14 cellular contexts compared by ENCODE assay signal in genomic region chr11:29634248-29634647, GRCh38.
DNase-seq lines count a peak whose midpoint lies in the region; ATAC-seq and TF ChIP-seq lines count a peak whose summit lies in the region.
"Had no signal": no experiment of that assay in that cellular context is flagged by ENCODE, and none has a peak within 500 bp of the region (broad histone marks: within the 10 kb centered on the region; RNA-seq: fewer than 3 reads in every experiment).

No MANE protein-coding gene starts in this region.

- H3K4me3 Mint-ChIP-seq in naive thymus-derived CD8-positive, alpha-beta T cell, result no peak overlapping the region
- H3K4me3 Mint-ChIP-seq: activated B cell treated with CpG ODN at 0.5 μM for 24 hours; activated naive CD8-positive, alpha-beta T cell; CD4-positive, alpha-beta T cell; stimulated activated naive CD8-positive, alpha-beta T cell treated with anti-CD3 and anti-CD28 coated beads, Interleukin-15, Interleukin-2, amounts not matched to agents 100 ng/mL and 50 ng/mL, for 24 hours had no signal

- in situ Hi-C loops in KBM-7 (cut with MboI; ENCODE audit: low pct_unique_long_range_greater_than_20kb, low sequenced_read_pairs) (no loop called here), mammary epithelial cell (cut with MboI; ENCODE audit: low sequenced_read_pairs in 2 of 2) (no loop called here)

- H3K9me3 ChIP-seq in mammary epithelial cell (replicated peaks; ENCODE audit: insufficient read depth, low read length) (no peaks in the 10 kb centered on the region), mucosa of descending colon (peaks cover 29% of the 10 kb centered on the region)

- peaks cover 0 to 26% (median 9%) of the 10 kb centered on the region in 9 donors for H3K9me3 Mint-ChIP-seq in naive thymus-derived CD8-positive, alpha-beta T cell
- H3K9me3 Mint-ChIP-seq: activated B cell treated with CpG ODN at 0.5 μM for 24 hours; stimulated activated naive CD8-positive, alpha-beta T cell treated with anti-CD3 and anti-CD28 coated beads, Interleukin-15, Interleukin-2, amounts not matched to agents 100 ng/mL and 50 ng/mL, for 24 hours had no signal

- H3K27me3 ChIP-seq in mammary epithelial cell (ENCODE audit: insufficient read depth, low read length), result no peaks in the 10 kb centered on the region
- no peaks in the 10 kb centered on the region for H3K27me3 ChIP-seq in kidney epithelial cell (ENCODE audit: control insufficient read depth, insufficient read depth, low read length)

- intact Hi-C loops in mammary epithelial cell (cut with micrococcal nuclease) (loop anchor here (1.0 to 5.0 kb wide), 2 partner anchors 107 to 186 kb away; no protein-coding TSS in a partner anchor), mucosa of descending colon (cut with DNase I, micrococcal nuclease) (no loop called here)

- H3K27ac ChIP-seq in mammary epithelial cell (ENCODE audit: insufficient read depth, low read depth, low read length), result no peak overlapping the region

- H3K27me3 Mint-ChIP-seq in naive thymus-derived CD8-positive, alpha-beta T cell, result peaks cover 0 to 3% (median 0%) of the 10 kb centered on the region in 5 donors
- H3K27me3 Mint-ChIP-seq: activated B cell treated with CpG ODN at 0.5 μM for 24 hours; activated naive CD8-positive, alpha-beta T cell; CD4-positive, alpha-beta T cell; stimulated activated naive CD8-positive, alpha-beta T cell treated with anti-CD3 and anti-CD28 coated beads, Interleukin-15, Interleukin-2, amounts not matched to agents 100 ng/mL and 50 ng/mL, for 24 hours had no signal

- no peaks in the 10 kb centered on the region for H4K20me1 ChIP-seq in mammary epithelial cell (ENCODE audit: insufficient read depth, low read length)

- CTCF ChIA-PET in mammary epithelial cell (lab: Charles Lee; ENCODE audit: low non-redundant PET), result no interaction called here

- H2AFZ ChIP-seq in mammary epithelial cell (ENCODE audit: low read depth, low read length), result no peak overlapping the region

- no peak overlapping the region for H3K9ac ChIP-seq in mammary epithelial cell (ENCODE audit: insufficient read depth, low read length)

- DNase-seq in AG20443 (ENCODE audit: low spot score), result peak; percentile 9
- peak; percentile 2 for DNase-seq in KBM-7
- no peak for DNase-seq in mammary epithelial cell
- no peak for DNase-seq in kidney epithelial cell (ENCODE audit: low read depth)
- no peak for DNase-seq in naive thymus-derived CD8-positive, alpha-beta T cell
- no peak for DNase-seq in mucosa of descending colon
- no peak for DNase-seq in NCI-H1436 treated with DMSO at 0.1 percent for 48 hours (lab: John Stamatoyannopoulos, UW)
- DNase-seq: activated B cell treated with CpG ODN at 0.5 μM for 24 hours; CD4-positive, alpha-beta T cell; NCI-H2171 treated with DMSO at 0.1 percent for 48 hours; SW 1271 had no signal

- no peaks in the 10 kb centered on the region for H3K4me1 ChIP-seq in mammary epithelial cell (ENCODE audit: insufficient read depth, low read length)
- no peaks in the 10 kb centered on the region for H3K4me1 ChIP-seq in mucosa of descending colon (ENCODE audit: low read depth)

- no peaks in the 10 kb centered on the region for H3K36me3 Mint-ChIP-seq in naive thymus-derived CD8-positive, alpha-beta T cell
- H3K36me3 Mint-ChIP-seq: activated naive CD8-positive, alpha-beta T cell had no signal

- no TSS peak for BruUV-seq in mammary epithelial cell (replicated peaks; lab: Mats Ljungman, UMichigan)

- ATAC-seq in naive thymus-derived CD8-positive, alpha-beta T cell, result no peak
- ATAC-seq in mucosa of descending colon (no peak), GM19463 (IDR thresholded peaks at IDR 0.05; ENCODE audit: unreplicated experiment) (no peak)

- dilution Hi-C loops in mammary epithelial cell (cut with HindIII; ENCODE audit: low sequenced_read_pairs), result no loop called here

- TF ChIP-seq CTCF in mammary epithelial cell (conservative IDR thresholded peaks at IDR 0.05 in 1 of 2, IDR thresholded peaks at IDR 0.05 in 1 of 2; ENCODE audit: extremely low read depth in 1 of 2, insufficient read depth in 1 of 2, low read depth in 1 of 2, low read length in 2 of 2) (peak; percentile 41 to 46), kidney epithelial cell (IDR thresholded peaks at IDR 0.05; ENCODE audit: insufficient read depth, low read length, poor library complexity, severe bottlenecking) (peak; percentile 20), mucosa of descending colon (IDR thresholded peaks at IDR 0.05) (no peak)

- H3K36me3 ChIP-seq in mammary epithelial cell (ENCODE audit: insufficient read depth, low read length), result no peaks in the 10 kb centered on the region
- H3K36me3 ChIP-seq in kidney epithelial cell (ENCODE audit: control insufficient read depth, insufficient read depth, low read length), result no peaks in the 10 kb centered on the region
- H3K36me3 ChIP-seq in mucosa of descending colon (ENCODE audit: low read depth), result no peaks in the 10 kb centered on the region

- H3K4me3 ChIP-seq in mammary epithelial cell (replicated peaks in 1 of 3; ENCODE audit: insufficient read depth in 1 of 3, low read depth in 2 of 3, low read length in 3 of 3) (no peak overlapping the region), kidney epithelial cell (ENCODE audit: low read depth, low read length) (no peak overlapping the region), mucosa of descending colon (no peak overlapping the region)

- H3K4me2 ChIP-seq in mammary epithelial cell (ENCODE audit: insufficient read depth, low read depth, low read length), result no peak overlapping the region

- H3K79me2 ChIP-seq in mammary epithelial cell (ENCODE audit: insufficient read depth, low read length), result no peaks in the 10 kb centered on the region

- H3K27ac Mint-ChIP-seq in naive thymus-derived CD8-positive, alpha-beta T cell, result no peak overlapping the region
- H3K27ac Mint-ChIP-seq: activated B cell treated with CpG ODN at 0.5 μM for 24 hours; activated naive CD8-positive, alpha-beta T cell; CD4-positive, alpha-beta T cell; stimulated activated naive CD8-positive, alpha-beta T cell treated with anti-CD3 and anti-CD28 coated beads, Interleukin-15, Interleukin-2, amounts not matched to agents 100 ng/mL and 50 ng/mL, for 24 hours had no signal

- POLR2A ChIA-PET in naive thymus-derived CD8-positive, alpha-beta T cell (lab: Charles Lee), result no interaction called here

- no peaks in the 10 kb centered on the region for H3K4me1 Mint-ChIP-seq in naive thymus-derived CD8-positive, alpha-beta T cell
- H3K4me1 Mint-ChIP-seq: activated B cell treated with CpG ODN at 0.5 μM for 24 hours had no signal

Comparison
In these comparisons a context has a peak if more than half of its experiments do, and no peak if none do; other contexts are left out.
1. DNase-seq: peak in AG20443 (single experiment) and KBM-7 (single experiment); none in mammary epithelial cell (single experiment), kidney epithelial cell (single experiment), naive thymus-derived CD8-positive, alpha-beta T cell (0 of 10), mucosa of descending colon (0 of 3) and NCI-H1436 treated with DMSO at 0.1 percent for 48 hours (single experiment).